1 cellular context compared by ENCODE assay signal in the genomic region with DNA sequence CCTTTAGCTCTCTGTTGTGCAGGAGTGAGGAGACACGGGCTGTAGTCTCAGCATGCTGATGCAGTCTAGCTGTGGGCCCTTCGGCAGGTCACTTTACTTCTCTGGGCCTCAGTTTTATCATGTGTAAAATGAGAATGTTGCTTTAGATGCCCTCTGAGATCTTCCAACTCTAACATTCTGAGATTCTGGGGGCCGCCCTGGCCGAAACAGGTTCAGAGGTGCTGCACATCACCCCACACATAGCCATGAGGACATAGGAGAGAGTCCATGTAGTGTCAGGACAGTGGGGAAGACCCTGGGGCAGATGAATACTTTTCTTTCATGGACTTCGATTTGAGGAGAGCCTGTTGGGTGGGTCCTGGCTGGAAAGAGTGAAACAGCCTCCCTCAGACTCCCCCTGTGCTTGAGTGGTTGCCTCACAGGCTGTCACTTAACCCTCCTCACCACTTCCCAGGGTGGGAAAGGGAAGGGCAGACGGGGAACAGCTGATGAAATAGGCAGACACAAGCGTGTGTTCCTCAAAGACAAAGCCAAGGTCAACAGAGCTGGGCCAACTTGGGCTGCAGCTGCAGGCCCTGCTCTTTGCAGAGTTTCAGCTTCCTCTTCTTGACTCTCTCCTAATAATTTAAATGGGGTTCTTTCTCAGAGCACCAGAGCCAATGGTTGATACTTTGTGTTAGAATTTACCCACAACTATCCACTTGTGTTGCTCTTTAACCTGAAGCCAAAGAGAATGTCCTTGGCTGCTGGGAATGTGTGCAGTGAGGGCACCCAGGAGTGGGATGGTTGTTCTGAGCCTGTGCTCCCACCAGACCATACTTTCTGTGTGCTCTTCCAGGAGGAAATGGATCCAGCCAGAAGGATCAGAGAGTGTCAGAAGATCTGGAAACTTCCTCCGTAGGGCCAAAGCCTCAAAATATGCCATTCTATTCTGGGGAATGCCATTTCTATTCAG.
TF ChIP-seq lines count a peak whose summit lies in the region.

No MANE protein-coding gene starts in this region.

TF ChIP-seq in HepG2, 621 proteins besides CTCF, POLR2A, EP300 and RAD21 (continued from another document and continues in another):
- TF ChIP-seq, protein P1, sequence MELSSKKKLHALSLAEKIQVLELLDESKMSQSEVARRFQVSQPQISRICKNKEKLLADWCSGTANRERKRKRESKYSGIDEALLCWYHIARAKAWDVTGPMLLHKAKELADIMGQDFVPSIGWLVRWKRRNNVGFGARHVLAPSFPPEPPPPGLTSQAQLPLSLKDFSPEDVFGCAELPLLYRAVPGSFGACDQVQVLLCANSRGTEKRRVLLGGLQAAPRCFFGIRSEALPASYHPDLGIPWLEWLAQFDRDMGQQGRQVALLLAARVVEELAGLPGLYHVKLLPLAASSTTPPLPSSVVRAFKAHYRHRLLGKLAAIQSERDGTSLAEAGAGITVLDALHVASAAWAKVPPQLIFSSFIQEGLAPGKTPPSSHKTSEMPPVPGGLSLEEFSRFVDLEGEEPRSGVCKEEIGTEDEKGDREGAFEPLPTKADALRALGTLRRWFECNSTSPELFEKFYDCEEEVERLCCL (CRISPR knock-in tag; IDR thresholded peaks at IDR 0.05; ENCODE audit: borderline replicate concordance): no peak
- TF ChIP-seq FOXK2 (IDR thresholded peaks at IDR 0.05) (no peak), ZNF83 (CRISPR knock-in tag; IDR thresholded peaks at IDR 0.05; ENCODE audit: borderline replicate concordance) (no peak), ZNF510 (CRISPR knock-in tag; IDR thresholded peaks at IDR 0.05; ENCODE audit: low read depth) (no peak), ZNF746 (CRISPR knock-in tag; IDR thresholded peaks at IDR 0.05) (no peak), NFE2 (CRISPR knock-in tag; IDR thresholded peaks at IDR 0.05) (no peak), ZNF235 (CRISPR knock-in tag; IDR thresholded peaks at IDR 0.05; ENCODE audit: borderline replicate concordance) (no peak), IKZF4 (CRISPR knock-in tag; IDR thresholded peaks at IDR 0.05; ENCODE audit: borderline replicate concordance, low read depth, not compliant biosample characterization) (no peak), ZNF615 (CRISPR knock-in tag; IDR thresholded peaks at IDR 0.05; ENCODE audit: borderline replicate concordance) (no peak), ZFP37 (CRISPR knock-in tag; IDR thresholded peaks at IDR 0.05; ENCODE audit: borderline replicate concordance) (no peak), ZNF460 (CRISPR knock-in tag; IDR thresholded peaks at IDR 0.05; ENCODE audit: borderline replicate concordance) (no peak), DMAP1 (CRISPR knock-in tag; IDR thresholded peaks at IDR 0.05) (no peak), ZNF274 (CRISPR knock-in tag; IDR thresholded peaks at IDR 0.05) (no peak), ZNF17 (CRISPR knock-in tag; IDR thresholded peaks at IDR 0.05) (no peak), CAMTA2 (CRISPR knock-in tag; IDR thresholded peaks at IDR 0.05; ENCODE audit: borderline replicate concordance) (no peak), ZNF75D (CRISPR knock-in tag; IDR thresholded peaks at IDR 0.05; ENCODE audit: borderline replicate concordance) (no peak), ZNF761 (CRISPR knock-in tag; conservative IDR thresholded peaks at IDR 0.05) (no peak), ZNF282 (IDR thresholded peaks at IDR 0.05; ENCODE audit: partially characterized antibody) (no peak), PHF20 (CRISPR knock-in tag; IDR thresholded peaks at IDR 0.05) (no peak), FOXO1 (CRISPR knock-in tag; IDR thresholded peaks at IDR 0.05) (no peak), ZNF138 (CRISPR knock-in tag; IDR thresholded peaks at IDR 0.05; ENCODE audit: low read depth) (no peak), MED8 (CRISPR knock-in tag; IDR thresholded peaks at IDR 0.05; ENCODE audit: insufficient replicate concordance) (no peak), PHB2 (IDR thresholded peaks at IDR 0.05; ENCODE audit: partially characterized antibody) (no peak), FOSL1 (CRISPR knock-in tag; IDR thresholded peaks at IDR 0.05; ENCODE audit: borderline replicate concordance) (no peak), TBX3 (IDR thresholded peaks at IDR 0.05; ENCODE audit: borderline replicate concordance) (no peak), CBFB (CRISPR knock-in tag; IDR thresholded peaks at IDR 0.05) (0 out of 2 replicates have a peak, but pooled peaks have one; percentile 16), ZNF777 (CRISPR knock-in tag; IDR thresholded peaks at IDR 0.05) (no peak), RBAK (CRISPR knock-in tag; IDR thresholded peaks at IDR 0.05) (no peak), KDM5B (CRISPR knock-in tag; IDR thresholded peaks at IDR 0.05; ENCODE audit: borderline replicate concordance) (no peak), SIN3A (IDR thresholded peaks at IDR 0.05; ENCODE audit: borderline replicate concordance, low read depth, low read length) (no peak), HOXA9 (CRISPR knock-in tag; IDR thresholded peaks at IDR 0.05; ENCODE audit: borderline replicate concordance) (no peak), ZNF652 (CRISPR knock-in tag; IDR thresholded peaks at IDR 0.05; ENCODE audit: borderline replicate concordance, low read depth) (no peak), HNRNPH1 (optimal IDR thresholded peaks at IDR 0.05; ENCODE audit: low read depth, low read length) (no peak), RBM39 (IDR thresholded peaks at IDR 0.05; ENCODE audit: low read depth, low read length, poor library complexity, severe bottlenecking) (no peak), SIN3B (IDR thresholded peaks at IDR 0.05; ENCODE audit: low read length) (no peak), THAP11 (CRISPR knock-in tag; IDR thresholded peaks at IDR 0.05) (no peak), MAFG (CRISPR knock-in tag; IDR thresholded peaks at IDR 0.05) (no peak), TAF15 (IDR thresholded peaks at IDR 0.05; ENCODE audit: low read depth, low read length, poor library complexity, severe bottlenecking) (no peak), CHD4 (IDR thresholded peaks at IDR 0.05; ENCODE audit: borderline replicate concordance, low read length) (no peak), ZNF253 (CRISPR knock-in tag; IDR thresholded peaks at IDR 0.05; ENCODE audit: borderline replicate concordance) (no peak), ATAD3A (CRISPR knock-in tag; IDR thresholded peaks at IDR 0.05) (no peak), MTF2 (CRISPR knock-in tag; IDR thresholded peaks at IDR 0.05; ENCODE audit: borderline replicate concordance) (no peak), ZNF430 (CRISPR knock-in tag; IDR thresholded peaks at IDR 0.05) (no peak)
- TF ChIP-seq, protein P2, sequence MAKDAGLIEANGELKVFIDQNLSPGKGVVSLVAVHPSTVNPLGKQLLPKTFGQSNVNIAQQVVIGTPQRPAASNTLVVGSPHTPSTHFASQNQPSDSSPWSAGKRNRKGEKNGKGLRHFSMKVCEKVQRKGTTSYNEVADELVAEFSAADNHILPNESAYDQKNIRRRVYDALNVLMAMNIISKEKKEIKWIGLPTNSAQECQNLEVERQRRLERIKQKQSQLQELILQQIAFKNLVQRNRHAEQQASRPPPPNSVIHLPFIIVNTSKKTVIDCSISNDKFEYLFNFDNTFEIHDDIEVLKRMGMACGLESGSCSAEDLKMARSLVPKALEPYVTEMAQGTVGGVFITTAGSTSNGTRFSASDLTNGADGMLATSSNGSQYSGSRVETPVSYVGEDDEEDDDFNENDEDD (CRISPR knock-in tag; IDR thresholded peaks at IDR 0.05; ENCODE audit: borderline replicate concordance): no peak
- TF ChIP-seq, protein P3, sequence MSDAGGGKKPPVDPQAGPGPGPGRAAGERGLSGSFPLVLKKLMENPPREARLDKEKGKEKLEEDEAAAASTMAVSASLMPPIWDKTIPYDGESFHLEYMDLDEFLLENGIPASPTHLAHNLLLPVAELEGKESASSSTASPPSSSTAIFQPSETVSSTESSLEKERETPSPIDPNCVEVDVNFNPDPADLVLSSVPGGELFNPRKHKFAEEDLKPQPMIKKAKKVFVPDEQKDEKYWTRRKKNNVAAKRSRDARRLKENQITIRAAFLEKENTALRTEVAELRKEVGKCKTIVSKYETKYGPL (CRISPR knock-in tag; IDR thresholded peaks at IDR 0.05): no peak
- TF ChIP-seq, protein P4, sequence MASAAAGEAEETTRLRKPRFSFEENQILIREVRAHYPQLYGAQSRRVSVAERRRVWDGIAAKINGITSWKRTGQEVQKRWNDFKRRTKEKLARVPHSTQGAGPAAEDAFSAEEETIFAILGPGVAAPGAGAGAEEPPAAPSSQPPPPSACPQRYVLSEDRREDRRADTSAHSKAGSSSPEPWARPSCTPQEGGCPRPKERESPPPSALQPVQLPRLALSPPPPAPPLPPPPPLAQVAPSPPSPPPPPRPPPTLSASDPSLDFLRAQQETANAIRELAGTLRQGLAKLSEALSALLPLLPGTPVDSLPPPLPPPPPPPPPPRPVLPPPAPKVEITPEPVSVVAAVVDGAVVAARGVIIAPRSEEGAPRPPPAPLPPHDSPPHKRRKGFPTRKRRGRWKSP (CRISPR knock-in tag; IDR thresholded peaks at IDR 0.05): no peak
- TF ChIP-seq, protein P5, sequence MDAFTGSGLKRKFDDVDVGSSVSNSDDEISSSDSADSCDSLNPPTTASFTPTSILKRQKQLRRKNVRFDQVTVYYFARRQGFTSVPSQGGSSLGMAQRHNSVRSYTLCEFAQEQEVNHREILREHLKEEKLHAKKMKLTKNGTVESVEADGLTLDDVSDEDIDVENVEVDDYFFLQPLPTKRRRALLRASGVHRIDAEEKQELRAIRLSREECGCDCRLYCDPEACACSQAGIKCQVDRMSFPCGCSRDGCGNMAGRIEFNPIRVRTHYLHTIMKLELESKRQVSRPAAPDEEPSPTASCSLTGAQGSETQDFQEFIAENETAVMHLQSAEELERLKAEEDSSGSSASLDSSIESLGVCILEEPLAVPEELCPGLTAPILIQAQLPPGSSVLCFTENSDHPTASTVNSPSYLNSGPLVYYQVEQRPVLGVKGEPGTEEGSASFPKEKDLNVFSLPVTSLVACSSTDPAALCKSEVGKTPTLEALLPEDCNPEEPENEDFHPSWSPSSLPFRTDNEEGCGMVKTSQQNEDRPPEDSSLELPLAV (CRISPR knock-in tag; conservative IDR thresholded peaks at IDR 0.05; ENCODE audit: low read depth): no peak
- TF ChIP-seq, protein P6, sequence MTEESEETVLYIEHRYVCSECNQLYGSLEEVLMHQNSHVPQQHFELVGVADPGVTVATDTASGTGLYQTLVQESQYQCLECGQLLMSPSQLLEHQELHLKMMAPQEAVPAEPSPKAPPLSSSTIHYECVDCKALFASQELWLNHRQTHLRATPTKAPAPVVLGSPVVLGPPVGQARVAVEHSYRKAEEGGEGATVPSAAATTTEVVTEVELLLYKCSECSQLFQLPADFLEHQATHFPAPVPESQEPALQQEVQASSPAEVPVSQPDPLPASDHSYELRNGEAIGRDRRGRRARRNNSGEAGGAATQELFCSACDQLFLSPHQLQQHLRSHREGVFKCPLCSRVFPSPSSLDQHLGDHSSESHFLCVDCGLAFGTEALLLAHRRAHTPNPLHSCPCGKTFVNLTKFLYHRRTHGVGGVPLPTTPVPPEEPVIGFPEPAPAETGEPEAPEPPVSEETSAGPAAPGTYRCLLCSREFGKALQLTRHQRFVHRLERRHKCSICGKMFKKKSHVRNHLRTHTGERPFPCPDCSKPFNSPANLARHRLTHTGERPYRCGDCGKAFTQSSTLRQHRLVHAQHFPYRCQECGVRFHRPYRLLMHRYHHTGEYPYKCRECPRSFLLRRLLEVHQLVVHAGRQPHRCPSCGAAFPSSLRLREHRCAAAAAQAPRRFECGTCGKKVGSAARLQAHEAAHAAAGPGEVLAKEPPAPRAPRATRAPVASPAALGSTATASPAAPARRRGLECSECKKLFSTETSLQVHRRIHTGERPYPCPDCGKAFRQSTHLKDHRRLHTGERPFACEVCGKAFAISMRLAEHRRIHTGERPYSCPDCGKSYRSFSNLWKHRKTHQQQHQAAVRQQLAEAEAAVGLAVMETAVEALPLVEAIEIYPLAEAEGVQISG (CRISPR knock-in tag; IDR thresholded peaks at IDR 0.05): no peak
- TF ChIP-seq, protein P7, sequence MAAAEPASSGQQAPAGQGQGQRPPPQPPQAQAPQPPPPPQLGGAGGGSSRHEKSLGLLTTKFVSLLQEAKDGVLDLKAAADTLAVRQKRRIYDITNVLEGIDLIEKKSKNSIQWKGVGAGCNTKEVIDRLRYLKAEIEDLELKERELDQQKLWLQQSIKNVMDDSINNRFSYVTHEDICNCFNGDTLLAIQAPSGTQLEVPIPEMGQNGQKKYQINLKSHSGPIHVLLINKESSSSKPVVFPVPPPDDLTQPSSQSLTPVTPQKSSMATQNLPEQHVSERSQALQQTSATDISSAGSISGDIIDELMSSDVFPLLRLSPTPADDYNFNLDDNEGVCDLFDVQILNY (CRISPR knock-in tag; conservative IDR thresholded peaks at IDR 0.05): no peak
- TF ChIP-seq, protein P8, sequence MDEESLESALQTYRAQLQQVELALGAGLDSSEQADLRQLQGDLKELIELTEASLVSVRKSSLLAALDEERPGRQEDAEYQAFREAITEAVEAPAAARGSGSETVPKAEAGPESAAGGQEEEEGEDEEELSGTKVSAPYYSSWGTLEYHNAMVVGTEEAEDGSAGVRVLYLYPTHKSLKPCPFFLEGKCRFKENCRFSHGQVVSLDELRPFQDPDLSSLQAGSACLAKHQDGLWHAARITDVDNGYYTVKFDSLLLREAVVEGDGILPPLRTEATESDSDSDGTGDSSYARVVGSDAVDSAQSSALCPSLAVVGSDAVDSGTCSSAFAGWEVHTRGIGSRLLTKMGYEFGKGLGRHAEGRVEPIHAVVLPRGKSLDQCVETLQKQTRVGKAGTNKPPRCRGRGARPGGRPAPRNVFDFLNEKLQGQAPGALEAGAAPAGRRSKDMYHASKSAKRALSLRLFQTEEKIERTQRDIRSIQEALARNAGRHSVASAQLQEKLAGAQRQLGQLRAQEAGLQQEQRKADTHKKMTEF (CRISPR knock-in tag; IDR thresholded peaks at IDR 0.05): no peak
- TF ChIP-seq, protein P9, sequence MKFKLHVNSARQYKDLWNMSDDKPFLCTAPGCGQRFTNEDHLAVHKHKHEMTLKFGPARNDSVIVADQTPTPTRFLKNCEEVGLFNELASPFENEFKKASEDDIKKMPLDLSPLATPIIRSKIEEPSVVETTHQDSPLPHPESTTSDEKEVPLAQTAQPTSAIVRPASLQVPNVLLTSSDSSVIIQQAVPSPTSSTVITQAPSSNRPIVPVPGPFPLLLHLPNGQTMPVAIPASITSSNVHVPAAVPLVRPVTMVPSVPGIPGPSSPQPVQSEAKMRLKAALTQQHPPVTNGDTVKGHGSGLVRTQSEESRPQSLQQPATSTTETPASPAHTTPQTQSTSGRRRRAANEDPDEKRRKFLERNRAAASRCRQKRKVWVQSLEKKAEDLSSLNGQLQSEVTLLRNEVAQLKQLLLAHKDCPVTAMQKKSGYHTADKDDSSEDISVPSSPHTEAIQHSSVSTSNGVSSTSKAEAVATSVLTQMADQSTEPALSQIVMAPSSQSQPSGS (CRISPR knock-in tag; IDR thresholded peaks at IDR 0.05): 0 out of 2 replicates have a peak, but pooled peaks have one; percentile 32
- TF ChIP-seq, protein P10, sequence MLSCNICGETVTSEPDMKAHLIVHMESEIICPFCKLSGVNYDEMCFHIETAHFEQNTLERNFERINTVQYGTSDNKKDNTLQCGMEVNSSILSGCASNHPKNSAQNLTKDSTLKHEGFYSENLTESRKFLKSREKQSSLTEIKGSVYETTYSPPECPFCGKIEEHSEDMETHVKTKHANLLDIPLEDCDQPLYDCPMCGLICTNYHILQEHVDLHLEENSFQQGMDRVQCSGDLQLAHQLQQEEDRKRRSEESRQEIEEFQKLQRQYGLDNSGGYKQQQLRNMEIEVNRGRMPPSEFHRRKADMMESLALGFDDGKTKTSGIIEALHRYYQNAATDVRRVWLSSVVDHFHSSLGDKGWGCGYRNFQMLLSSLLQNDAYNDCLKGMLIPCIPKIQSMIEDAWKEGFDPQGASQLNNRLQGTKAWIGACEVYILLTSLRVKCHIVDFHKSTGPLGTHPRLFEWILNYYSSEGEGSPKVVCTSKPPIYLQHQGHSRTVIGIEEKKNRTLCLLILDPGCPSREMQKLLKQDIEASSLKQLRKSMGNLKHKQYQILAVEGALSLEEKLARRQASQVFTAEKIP (CRISPR knock-in tag; IDR thresholded peaks at IDR 0.05; ENCODE audit: borderline replicate concordance): no peak
- TF ChIP-seq, protein P11, sequence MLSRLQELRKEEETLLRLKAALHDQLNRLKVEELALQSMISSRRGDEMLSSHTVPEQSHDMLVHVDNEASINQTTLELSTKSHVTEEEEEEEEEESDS (CRISPR knock-in tag; IDR thresholded peaks at IDR 0.05; ENCODE audit: borderline replicate concordance): no peak
